23 cellular contexts compared by ENCODE assay signal in the genomic region with DNA sequence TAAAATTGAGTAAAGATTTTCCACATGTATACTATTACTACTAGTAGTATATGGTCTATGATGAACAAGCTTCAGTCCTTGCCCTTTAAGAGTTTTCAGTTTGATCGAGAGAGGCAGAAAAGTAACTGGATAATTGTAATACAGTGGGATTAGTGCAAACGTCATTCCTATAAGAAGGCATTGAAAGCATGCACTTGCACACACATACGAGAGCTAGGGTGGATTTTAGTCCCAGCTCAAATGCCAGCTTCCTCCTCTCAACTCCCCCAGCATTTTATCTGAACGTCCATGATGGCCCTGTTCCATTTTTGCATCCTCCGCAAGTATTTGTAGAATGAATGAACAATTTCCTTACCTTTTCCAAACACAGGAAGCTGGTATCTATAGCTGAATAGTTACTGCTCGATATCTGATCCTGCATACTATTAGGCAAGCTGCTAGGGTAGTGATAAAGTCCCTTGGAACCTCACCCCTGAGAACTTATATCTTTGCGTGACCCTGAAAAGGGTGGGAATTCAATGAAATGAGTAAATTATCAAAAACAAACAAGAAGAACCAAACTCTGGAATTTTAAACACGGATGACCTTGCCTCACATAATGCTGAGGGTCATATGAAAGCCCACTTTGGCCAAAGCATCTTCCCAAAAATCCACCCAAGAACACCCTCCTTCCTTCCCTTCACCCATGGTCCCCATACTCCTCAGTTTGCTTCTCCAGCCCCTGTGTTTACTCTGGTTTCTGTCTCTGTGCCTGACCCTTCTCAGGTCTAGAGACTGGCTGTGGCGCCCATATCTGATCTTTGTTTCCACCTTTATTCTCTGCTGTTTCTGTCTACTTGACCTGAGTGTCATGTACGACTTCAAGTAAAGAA.
"Had no signal": no experiment of that assay in that cellular context is flagged by ENCODE, and none has a peak within 500 bp of the region (broad histone marks: within the 10 kb centered on the region; RNA-seq: fewer than 3 reads in every experiment).

No MANE protein-coding gene starts in this region.

- H3K36me3 ChIP-seq: adrenal gland, ascending aorta, esophagus squamous epithelium, gastrocnemius medialis, tibial nerve had no signal

- H3K27ac ChIP-seq: adrenal gland, ascending aorta, esophagus squamous epithelium, gastrocnemius medialis, tibial nerve had no signal

- H3K36me3 Mint-ChIP-seq: activated naive CD8-positive, alpha-beta T cell; natural killer cell had no signal

- H3K4me1 Mint-ChIP-seq: natural killer cell, T-helper 17 cell had no signal

- H3K4me3 ChIP-seq: adrenal gland, ascending aorta, esophagus squamous epithelium, gastrocnemius medialis, tibial nerve had no signal

- ATAC-seq: gastrocnemius medialis, left ventricle myocardium superior, natural killer cell, T-helper 17 cell had no signal

- H3K27ac Mint-ChIP-seq: activated naive CD8-positive, alpha-beta T cell; natural killer cell; stimulated activated naive CD8-positive, alpha-beta T cell treated with anti-CD3 and anti-CD28 coated beads, Interleukin-15, Interleukin-2, amounts not matched to agents 100 ng/mL and 50 ng/mL, for 24 hours; T-helper 17 cell had no signal

- H3K9me3 ChIP-seq: adrenal gland, ascending aorta, esophagus squamous epithelium, gastrocnemius medialis, tibial nerve had no signal

- H3K4me1 ChIP-seq: adrenal gland, ascending aorta had no signal

- DNase-seq: activated CD4-positive, alpha-beta T cell treated with anti-CD3 and anti-CD28 coated beads for 1 hour; activated gamma-delta T cell treated with Interleukin-2 at 50 U/mL for 16 hours; activated T-cell treated with anti-CD3 and anti-CD28 coated beads, Interleukin-2, amount 50 U/mL, for 1 hour; adrenal gland; central memory CD4-positive, alpha-beta T cell; dermis blood vessel endothelial cell; effector CD8-positive, alpha-beta T cell; esophagus squamous epithelium; gastrocnemius medialis; head of caudate nucleus; hypothalamus; left ventricle myocardium superior; mammary epithelial cell; midbrain; natural killer cell; right cardiac atrium; stimulated activated CD4-positive, alpha-beta T cell treated with anti-CD3 and anti-CD28 coated beads, Interleukin-12 subunit alpha, Interleukin-12 subunit beta, amount 100 ng/mL, for 4 hours; substantia nigra; T-helper 17 cell had no signal

- H3K9me3 Mint-ChIP-seq: natural killer cell; stimulated activated naive CD8-positive, alpha-beta T cell treated with anti-CD3 and anti-CD28 coated beads, Interleukin-15, Interleukin-2, amounts not matched to agents 100 ng/mL and 50 ng/mL, for 24 hours had no signal

- H3K4me3 Mint-ChIP-seq: activated naive CD8-positive, alpha-beta T cell; natural killer cell; stimulated activated naive CD8-positive, alpha-beta T cell treated with anti-CD3 and anti-CD28 coated beads, Interleukin-15, Interleukin-2, amounts not matched to agents 100 ng/mL and 50 ng/mL, for 24 hours; T-helper 17 cell had no signal
